Comparison of ENCODE assay signal across 9 cellular contexts in the genomic region with DNA sequence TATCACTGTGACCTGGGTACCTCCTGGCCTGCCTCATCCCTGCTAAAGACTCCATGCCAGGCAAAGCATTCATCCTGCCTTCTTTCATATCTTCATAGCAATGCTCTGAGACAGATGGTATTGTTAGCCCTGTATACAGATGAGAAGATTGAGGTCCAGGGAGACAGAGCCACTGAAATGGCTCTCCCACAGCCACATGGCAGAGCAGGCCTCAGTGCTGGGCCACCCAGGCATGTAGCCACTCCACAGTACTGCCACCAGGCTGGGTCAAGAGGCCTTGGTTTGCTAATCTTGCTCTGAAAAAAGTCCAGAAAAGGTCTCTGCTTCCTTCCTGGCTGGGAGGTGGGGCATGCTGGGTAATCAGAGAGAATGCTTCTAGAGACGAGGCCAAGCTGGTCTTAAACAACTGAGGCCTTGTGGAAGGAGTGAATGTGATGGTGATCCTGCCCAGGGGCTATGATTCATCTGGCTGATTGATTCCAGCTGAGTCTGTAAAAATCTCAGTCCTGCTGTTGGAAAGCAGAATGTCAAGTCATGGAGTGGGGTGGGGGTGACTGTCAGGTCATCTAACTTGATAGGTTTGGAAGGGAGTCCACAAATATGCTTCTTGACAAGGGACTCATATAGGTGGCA. TPM values are rescaled to one million over a fixed set of nuclear protein-coding genes. Genes with fewer than 3 reads are reported as not detected.
DNase-seq lines count a peak whose midpoint lies in the region; ATAC-seq and TF ChIP-seq lines count a peak whose summit lies in the region.
"Had no signal": no experiment of that assay in that cellular context is flagged by ENCODE, and none has a peak within 500 bp of the region (broad histone marks: within the 10 kb centered on the region; RNA-seq: fewer than 3 reads in every experiment).

No MANE protein-coding gene starts in this region.

- POLR2A ChIA-PET in activated CD4-positive, alpha-beta memory T cell treated with anti-CD3 and anti-CD28 coated beads for 36 hours (lab: Charles Lee): no interaction called here

- H3K9me3 ChIP-seq in skeletal muscle satellite cell (replicated peaks; ENCODE audit: low read length): no peaks in the 10 kb centered on the region

- peak overlapping the region; percentile 21 for H3K9ac ChIP-seq in skeletal muscle satellite cell (ENCODE audit: low read depth, low read length)

- no peak for TF ChIP-seq CTCF in foreskin fibroblast (IDR thresholded peaks at IDR 0.05; ENCODE audit: low read depth, low read length)

- H3K4me1 ChIP-seq in skeletal muscle satellite cell (ENCODE audit: control insufficient read depth, insufficient read depth, low read length): peaks cover 50% of the 10 kb centered on the region

- no peak overlapping the region for H3K4me3 Mint-ChIP-seq in activated CD4-positive, alpha-beta memory T cell treated with anti-CD3 and anti-CD28 coated beads for 36 hours

- H3K27ac Mint-ChIP-seq in activated CD4-positive, alpha-beta memory T cell treated with anti-CD3 and anti-CD28 coated beads for 36 hours: peak overlapping the region; percentile 83

- peaks cover 64% of the 10 kb centered on the region for H3K36me3 ChIP-seq in skeletal muscle satellite cell (ENCODE audit: insufficient read depth, low read length)

- H3K9me3 Mint-ChIP-seq in activated CD4-positive, alpha-beta memory T cell treated with anti-CD3 and anti-CD28 coated beads for 36 hours: no peaks in the 10 kb centered on the region

- H3K36me3 Mint-ChIP-seq in activated CD4-positive, alpha-beta memory T cell treated with anti-CD3 and anti-CD28 coated beads for 36 hours: peaks cover 40% of the 10 kb centered on the region

- no peaks in the 10 kb centered on the region for H3K27me3 ChIP-seq in skeletal muscle satellite cell (ENCODE audit: control insufficient read depth, insufficient read depth, low read length)

- intact Hi-C loops in activated CD4-positive, alpha-beta memory T cell treated with anti-CD3 and anti-CD28 coated beads for 36 hours (cut with micrococcal nuclease): no loop called here

- CTCF ChIA-PET in activated CD4-positive, alpha-beta memory T cell treated with anti-CD3 and anti-CD28 coated beads for 36 hours (lab: Charles Lee): interaction anchor here (0.8 to 1.7 kb wide), 4 partner anchors 12 to 179 kb away, joined by 3 to 6 read pairs (median 4); no protein-coding TSS in a partner anchor

- DNase-seq in GOT3 (lab: John Stamatoyannopoulos, UW) (peak; percentile 61), foreskin fibroblast (peak; percentile 96 to 97), left lobe of liver (ENCODE audit: low spot score) (no peak), HUDEP-2 (lab: John Stamatoyannopoulos, UW; ENCODE audit: unreplicated experiment in 76 of 76) (no peak)
- no peak for DNase-seq in activated CD4-positive, alpha-beta memory T cell treated with anti-CD3 and anti-CD28 coated beads for 36 hours
- no peak for DNase-seq in central memory CD4-positive, alpha-beta T cell
- no peak for DNase-seq in activated naive CD4-positive, alpha-beta T cell (lab: John Stamatoyannopoulos, UW)
- DNase-seq: NCI-H1436 had no signal

- ATAC-seq in left lobe of liver: no peak

- no peak overlapping the region for H3K4me2 ChIP-seq in skeletal muscle satellite cell (ENCODE audit: low read length)

- no peak overlapping the region for H3K4me3 ChIP-seq in foreskin fibroblast (ENCODE audit: low read depth in 1 of 2, low read length in 2 of 2)
- no peak overlapping the region for H3K4me3 ChIP-seq in skeletal muscle satellite cell (ENCODE audit: low read length)

- peaks cover 36% of the 10 kb centered on the region for H3K4me1 Mint-ChIP-seq in activated CD4-positive, alpha-beta memory T cell treated with anti-CD3 and anti-CD28 coated beads for 36 hours (ENCODE audit: low read depth)

- H3K27me3 Mint-ChIP-seq in activated CD4-positive, alpha-beta memory T cell treated with anti-CD3 and anti-CD28 coated beads for 36 hours: no peaks in the 10 kb centered on the region

RNA-seq across cellular contexts. Expression of a gene that starts 29.8 kb away (rescaled TPM):
- 100 to 1,000 TPM; 110 to 111 TPM for total RNA-seq in activated CD4-positive, alpha-beta memory T cell treated with anti-CD3 and anti-CD28 coated beads for 36 hours
- total RNA-seq in skeletal muscle satellite cell (2012; rRNA removed): 96.8 and 131 TPM in 2 replicates
- 147 TPM for total RNA-seq in left lobe of liver

Comparison
In these comparisons a context has a peak if more than half of its experiments do, and no peak if none do; other contexts are left out.
1. DNase-seq: peak in GOT3 (single experiment) and foreskin fibroblast (2 of 2); none in activated CD4-positive, alpha-beta memory T cell treated with anti-CD3 and anti-CD28 coated beads for 36 hours (single experiment), left lobe of liver (single experiment), central memory CD4-positive, alpha-beta T cell (single experiment), HUDEP-2 (0 of 76) and activated naive CD4-positive, alpha-beta T cell (0 of 4).